Comparison of ENCODE assay signal across 8 cellular contexts in the genomic region with DNA sequence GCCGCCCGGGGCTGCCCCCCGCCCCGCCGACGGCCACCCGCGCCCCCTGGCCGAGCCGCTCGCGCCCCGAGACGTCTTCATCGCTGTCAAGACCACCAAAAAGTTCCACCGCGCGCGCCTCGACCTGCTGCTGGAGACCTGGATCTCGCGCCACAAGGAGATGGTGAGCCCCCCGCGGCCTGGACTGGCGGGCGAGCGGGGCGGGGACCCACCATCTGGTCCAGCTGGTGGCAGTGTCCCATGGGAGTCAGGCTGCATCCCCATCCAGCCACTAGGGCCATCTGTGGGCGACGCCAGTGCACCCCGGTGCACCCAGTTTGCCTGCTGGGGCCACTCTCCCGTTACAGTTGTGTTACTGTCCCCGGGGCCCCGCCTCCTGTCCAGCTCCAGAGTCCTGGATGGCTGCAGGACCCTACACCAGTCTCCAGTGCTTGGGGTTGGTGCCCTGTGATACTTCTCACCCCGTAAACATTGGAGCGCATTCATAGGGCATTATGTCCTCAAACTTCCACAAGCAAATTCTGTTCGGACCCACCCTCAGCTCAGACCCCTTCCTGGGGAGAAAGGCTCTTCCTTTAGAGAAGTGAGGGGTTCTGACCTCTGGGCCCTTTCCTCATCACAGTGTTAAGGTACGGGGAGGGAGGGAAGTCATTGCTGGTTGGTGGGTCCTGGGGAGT. TPM values are rescaled to one million over a fixed set of nuclear protein-coding genes. Genes with fewer than 3 reads are reported as not detected.
DNase-seq lines count a peak whose midpoint lies in the region; ATAC-seq and TF ChIP-seq lines count a peak whose summit lies in the region.

No MANE protein-coding gene starts in this region.

- H3K9me3 Mint-ChIP-seq in activated T-helper 17 cell treated with anti-CD3 and anti-CD28 coated beads, Interleukin-2, amount 50 U/mL, for 72 hours = no peaks in the 10 kb centered on the region
- H3K9me3 Mint-ChIP-seq in stimulated activated naive B cell treated with anti-CD40 and anti-IgM and Interleukin-4, amounts not matched to agents 10 μg/mL and 1 μg/mL and 100 μg/mL, for 72 hours = no peaks in the 10 kb centered on the region

- H4K8ac ChIP-seq in IMR-90 (ENCODE audit: low read depth in 2 of 2, low read length in 2 of 2) = no peak overlapping the region

- peaks cover 0 to 8% of the 10 kb centered on the region in 2 experiments; a peak in 2 of 4 replicates for H3K79me1 ChIP-seq in IMR-90 (ENCODE audit: low read depth in 1 of 2, low read length in 2 of 2)

- H4K20me1 ChIP-seq in IMR-90 (ENCODE audit: insufficient read depth, low read length) = 0 out of 2 replicates have a peak, but pooled peaks cover 9% of the 10 kb centered on the region

- in situ Hi-C loops in IMR-90 (cut with MboI; ENCODE audit: low sequenced_read_pairs) = no loop called here

- H2AK9ac ChIP-seq in IMR-90 (replicated peaks; ENCODE audit: low read depth, low read length, poor library complexity) = peak overlapping the region; percentile 65

- H2BK5ac ChIP-seq in IMR-90 (ENCODE audit: low read depth, low read length, poor library complexity, severe bottlenecking) = no peak overlapping the region

- no peak overlapping the region for H3K56ac ChIP-seq in IMR-90 (ENCODE audit: extremely low read depth, insufficient read depth, low read length)

- H2BK120ac ChIP-seq in IMR-90 (ENCODE audit: low read depth, low read length) = no peak overlapping the region

- no peak overlapping the region for H3K9ac ChIP-seq in IMR-90 (ENCODE audit: low read depth, low read length)
- H3K9ac ChIP-seq in iPS-18a (ENCODE audit: low read length) = no peak overlapping the region

- CTCF ChIA-PET in IMR-90 (lab: Yijun Ruan, JAX) = no interaction called here

- no peak overlapping the region; the same call in 2 of the 3 replicates for H2BK15ac ChIP-seq in IMR-90 (ENCODE audit: low read depth, low read length)

- peaks cover 6% of the 10 kb centered on the region for H3K4me1 Mint-ChIP-seq in activated T-helper 17 cell treated with anti-CD3 and anti-CD28 coated beads, Interleukin-2, amount 50 U/mL, for 72 hours
- peaks cover 39 to 60% of the 10 kb centered on the region in 2 donors for H3K4me1 Mint-ChIP-seq in stimulated activated naive B cell treated with anti-CD40 and anti-IgM and Interleukin-4, amounts not matched to agents 10 μg/mL and 1 μg/mL and 100 μg/mL, for 72 hours

- no peak overlapping the region for H2BK20ac ChIP-seq in IMR-90 (ENCODE audit: low read depth, low read length)

- peaks cover 16% of the 10 kb centered on the region for H3K9me1 ChIP-seq in IMR-90 (ENCODE audit: insufficient read depth, low read length)

- H3K36me3 ChIP-seq in IMR-90 (ENCODE audit: control insufficient read depth, insufficient read depth, low read length) = no peaks in the 10 kb centered on the region
- no peaks in the 10 kb centered on the region for H3K36me3 ChIP-seq in iPS-18a (ENCODE audit: control insufficient read depth, low read depth, low read length)

- dilution Hi-C loops in IMR-90 (cut with HindIII; ENCODE audit: low sequenced_read_pairs, unreplicated experiment) = no loop called here

- H3K14ac ChIP-seq in IMR-90 (replicated peaks; ENCODE audit: low read depth, low read length) = no peak overlapping the region

- 16% methylated on average over 6 of the region's 38 CpGs; no CpG with 5 or more reads in 1 of the 2 experiments for WGBS in IMR-90 (ENCODE audit: extremely low coverage in 2 of 2, insufficient read length in 1 of 2), 2 experiments

- no peak for TF ChIP-seq CTCF in IMR-90 (conservative IDR thresholded peaks at IDR 0.05; ENCODE audit: low read depth, low read length)

- H3K27ac ChIP-seq in IMR-90 (ENCODE audit: insufficient read depth, low read length) (no peak overlapping the region), iPS-18a (ENCODE audit: low read length) (no peak overlapping the region)

- H4K91ac ChIP-seq in IMR-90 (ENCODE audit: insufficient read depth, low read depth, low read length) = no peak overlapping the region

- TF ChIP-seq POLR2A in IMR-90 (IDR thresholded peaks at IDR 0.05; ENCODE audit: low read depth, low read length) = no peak

- no peak overlapping the region; the same call in 1 of the 2 replicates for H2AK5ac ChIP-seq in IMR-90 (ENCODE audit: low read depth, low read length)

- ATAC-seq in IMR-90 (ENCODE audit: low read depth) (no peak), HG02938 (IDR thresholded peaks at IDR 0.05; ENCODE audit: unreplicated experiment) (no peak), HG03460 (IDR thresholded peaks at IDR 0.05; ENCODE audit: unreplicated experiment) (no peak)
- peak; percentile 11 for ATAC-seq in activated T-helper 17 cell treated with anti-CD3 and anti-CD28 coated beads, Interleukin-2, amount 50 U/mL, for 72 hours (replicated peaks)
- peak in 1 of 2 donors; percentile 1 for ATAC-seq in stimulated activated naive B cell treated with anti-CD40 and anti-IgM and Interleukin-4, amounts not matched to agents 10 μg/mL and 1 μg/mL and 100 μg/mL, for 72 hours (replicated peaks)

- H3K4ac ChIP-seq in IMR-90 (ENCODE audit: low read depth, low read length) = no peak overlapping the region; the same call in 1 of the 2 replicates

- H3K4me3 ChIP-seq in IMR-90 (ENCODE audit: insufficient read depth, low read depth, low read length) (no peak overlapping the region), iPS-18a (ENCODE audit: low read length) (peak overlapping the region; percentile 67)

- H3K36me3 Mint-ChIP-seq in activated T-helper 17 cell treated with anti-CD3 and anti-CD28 coated beads, Interleukin-2, amount 50 U/mL, for 72 hours (ENCODE audit: low read depth) = peaks cover 26% of the 10 kb centered on the region
- H3K36me3 Mint-ChIP-seq in stimulated activated naive B cell treated with anti-CD40 and anti-IgM and Interleukin-4, amounts not matched to agents 10 μg/mL and 1 μg/mL and 100 μg/mL, for 72 hours = peaks cover 1 to 7% of the 10 kb centered on the region in 2 donors

- H3K4me3 Mint-ChIP-seq in activated T-helper 17 cell treated with anti-CD3 and anti-CD28 coated beads, Interleukin-2, amount 50 U/mL, for 72 hours = peak overlapping the region; percentile 87
- H3K4me3 Mint-ChIP-seq in stimulated activated naive B cell treated with anti-CD40 and anti-IgM and Interleukin-4, amounts not matched to agents 10 μg/mL and 1 μg/mL and 100 μg/mL, for 72 hours = peak overlapping the region; percentile 97

- peak overlapping the region; percentile 34 for H3K4me2 ChIP-seq in IMR-90 (ENCODE audit: low read depth, low read length)

- peaks cover 33% of the 10 kb centered on the region for H3K4me1 ChIP-seq in IMR-90 (ENCODE audit: control insufficient read depth, insufficient read depth, low read length)
- peaks cover 55% of the 10 kb centered on the region for H3K4me1 ChIP-seq in iPS-18a (ENCODE audit: control insufficient read depth, low read depth, low read length)

- POLR2A ChIA-PET in IMR-90 (lab: Charles Lee; ENCODE audit: unreplicated experiment) = no interaction called here

- intact Hi-C loops in IMR-90 (cut with micrococcal nuclease) = no loop called here

- no TSS peak for BruUV-seq in IMR-90 (replicated peaks; lab: Mats Ljungman, UMichigan)

- H3K23ac ChIP-seq in IMR-90 (ENCODE audit: low read depth, low read length) = 0 out of 2 replicates have a peak overlapping the region, but pooled peaks have one; percentile 24

- peak overlapping the region; percentile 76 for H3K27ac Mint-ChIP-seq in activated T-helper 17 cell treated with anti-CD3 and anti-CD28 coated beads, Interleukin-2, amount 50 U/mL, for 72 hours
- peak overlapping the region; percentile 97 for H3K27ac Mint-ChIP-seq in stimulated activated naive B cell treated with anti-CD40 and anti-IgM and Interleukin-4, amounts not matched to agents 10 μg/mL and 1 μg/mL and 100 μg/mL, for 72 hours

- peak; percentile 60 for DNase-seq in DMS 273 (lab: John Stamatoyannopoulos, UW; ENCODE audit: unreplicated experiment)
- DNase-seq in DMS 273 treated with DMSO at 0.1 percent for 48 hours (lab: John Stamatoyannopoulos, UW) = no peak
- no peak for DNase-seq in IMR-90
- DNase-seq in stimulated activated naive B cell treated with anti-CD40 and anti-IgM and Interleukin-4, amounts not matched to agents 10 μg/mL and 1 μg/mL and 100 μg/mL, for 72 hours = no peak

- no peaks in the 10 kb centered on the region for H3K27me3 Mint-ChIP-seq in activated T-helper 17 cell treated with anti-CD3 and anti-CD28 coated beads, Interleukin-2, amount 50 U/mL, for 72 hours
- H3K27me3 Mint-ChIP-seq in stimulated activated naive B cell treated with anti-CD40 and anti-IgM and Interleukin-4, amounts not matched to agents 10 μg/mL and 1 μg/mL and 100 μg/mL, for 72 hours = no peaks in the 10 kb centered on the region

- H3K27me3 ChIP-seq in IMR-90 (ENCODE audit: control insufficient read depth, insufficient read depth, low read length) (no peaks in the 10 kb centered on the region), iPS-18a (ENCODE audit: control insufficient read depth, insufficient read depth, low read length) (peaks cover 39% of the 10 kb centered on the region)

- no peak overlapping the region for H4K5ac ChIP-seq in IMR-90 (ENCODE audit: low read depth, low read length)

- no peak for TF ChIP-seq RAD21 in IMR-90 (IDR thresholded peaks at IDR 0.05; ENCODE audit: low read length)

- peak overlapping the region; percentile 82 for H2AFZ ChIP-seq in IMR-90 (replicated peaks; ENCODE audit: low read length, poor library complexity)

- no peak overlapping the region for H3K18ac ChIP-seq in IMR-90 (ENCODE audit: low read depth, low read length)

- H3K9me3 ChIP-seq in IMR-90 (ENCODE audit: control insufficient read depth, insufficient read depth, low read length) (no peaks in the 10 kb centered on the region), iPS-18a (ENCODE audit: control insufficient read depth, low read depth, low read length) (no peaks in the 10 kb centered on the region)

RNA-seq across cellular contexts. Expression of gene LFNG, which starts 0.7 kb away (rescaled TPM):
- 1.4 and 1.8 TPM in 2 replicates for total RNA-seq in IMR-90 (2012; rRNA removed)
- 5.1 and 5.3 TPM in 2 replicates for polyA plus RNA-seq in IMR-90 (2012; rRNA removed)
- 3.8 and 5.3 TPM in 2 replicates for polyA plus RNA-seq in IMR-90 (2012; cell fraction: cytosol; rRNA removed)
- 11.2 and 22.5 TPM in 2 replicates for polyA plus RNA-seq in IMR-90 (2012; cell fraction: nucleus; rRNA removed; ENCODE audit: low replicate concordance)
- total RNA-seq in activated T-helper 17 cell treated with anti-CD3 and anti-CD28 coated beads, Interleukin-2, amount 50 U/mL, for 72 hours = 10 to 100 TPM; 42.6 to 48.8 TPM

RNA-seq across cellular contexts. Expression of gene BRAT1, which starts 35.1 kb away (rescaled TPM):
- 5.8 and 6.8 TPM in 2 replicates for total RNA-seq in IMR-90 (2012; rRNA removed)
- 21.9 and 27.5 TPM in 2 replicates for polyA plus RNA-seq in IMR-90 (2012; rRNA removed)
- polyA plus RNA-seq in IMR-90 (2012; cell fraction: cytosol; rRNA removed) = 19.5 and 22.3 TPM in 2 replicates
- 62.8 and 177 TPM in 2 replicates for polyA plus RNA-seq in IMR-90 (2012; cell fraction: nucleus; rRNA removed; ENCODE audit: low replicate concordance)
- total RNA-seq in activated T-helper 17 cell treated with anti-CD3 and anti-CD28 coated beads, Interleukin-2, amount 50 U/mL, for 72 hours = 10 to 100 TPM; 34.0 to 42.8 TPM

RNA-seq across cellular contexts. Expression of gene IQCE, which starts 38.5 kb away (rescaled TPM):
- 5.0 and 6.7 TPM in 2 replicates for total RNA-seq in IMR-90 (2012; rRNA removed)
- polyA plus RNA-seq in IMR-90 (2012; rRNA removed) = 6.3 and 8.1 TPM in 2 replicates
- 3.9 and 16.6 TPM in 2 replicates for polyA plus RNA-seq in IMR-90 (2012; cell fraction: cytosol; rRNA removed)
- polyA plus RNA-seq in IMR-90 (2012; cell fraction: nucleus; rRNA removed; ENCODE audit: low replicate concordance) = 15.9 and 17.4 TPM in 2 replicates
- total RNA-seq in activated T-helper 17 cell treated with anti-CD3 and anti-CD28 coated beads, Interleukin-2, amount 50 U/mL, for 72 hours = 10 to 100 TPM; 11.2 to 15.3 TPM

RNA-seq across cellular contexts. Expression of gene GRIFIN, which starts 44.1 kb away (rescaled TPM):
- total RNA-seq in IMR-90 (2012; rRNA removed) = not detected in 2 replicates
- polyA plus RNA-seq in IMR-90 (2012; rRNA removed) = not detected in 2 replicates
- polyA plus RNA-seq in IMR-90 (2012; cell fraction: cytosol; rRNA removed) = not detected in 2 replicates
- polyA plus RNA-seq in IMR-90 (2012; cell fraction: nucleus; rRNA removed; ENCODE audit: low replicate concordance) = not detected in 2 replicates
- total RNA-seq in activated T-helper 17 cell treated with anti-CD3 and anti-CD28 coated beads, Interleukin-2, amount 50 U/mL, for 72 hours = not detected

Comparison
In these comparisons a context has a peak if more than half of its experiments do, and no peak if none do; other contexts are left out.
1. RNA of gene LFNG, which starts 0.7 kb away (total RNA-seq): 42.6 to 48.8 TPM in activated T-helper 17 cell treated with anti-CD3 and anti-CD28 coated beads, Interleukin-2, amount 50 U/mL, for 72 hours; 1.4 to 1.8 TPM in IMR-90; every median in the first group is over 10 times any median in the second.